Comparison of ENCODE assay signal across 22 cellular contexts in the genomic region with DNA sequence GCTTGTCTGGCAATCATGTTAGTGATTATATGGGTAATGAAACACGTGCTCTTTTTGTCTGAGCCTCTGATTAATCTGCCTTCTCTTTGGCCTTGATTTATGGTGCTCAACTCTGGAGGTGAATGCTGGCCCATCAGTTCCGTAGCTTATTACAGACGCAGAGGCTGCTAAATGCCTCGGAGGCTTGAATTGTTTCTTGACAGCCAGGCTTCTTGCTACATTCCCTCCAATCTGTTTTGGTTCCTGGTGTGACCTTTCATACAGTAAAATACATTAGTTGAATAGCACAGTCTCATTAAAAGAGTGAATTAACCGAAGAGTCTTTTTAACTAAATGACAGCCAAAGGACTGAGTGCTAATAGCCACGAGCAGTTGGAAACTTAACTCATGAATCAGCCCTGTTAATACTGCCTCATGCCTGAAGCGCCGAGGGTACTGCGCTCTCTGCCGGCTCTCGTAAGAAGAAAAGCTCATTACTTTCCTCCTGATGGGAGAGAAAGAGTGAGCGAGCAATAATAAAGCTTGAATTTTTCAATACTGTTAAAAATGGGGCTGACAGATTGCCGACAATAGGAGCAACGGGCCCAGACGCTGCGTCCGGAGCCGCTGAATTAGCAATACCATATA.
DNase-seq lines count a peak whose midpoint lies in the region; ATAC-seq and TF ChIP-seq lines count a peak whose summit lies in the region.
"Had no signal": no experiment of that assay in that cellular context is flagged by ENCODE, and none has a peak within 500 bp of the region (broad histone marks: within the 10 kb centered on the region; RNA-seq: fewer than 3 reads in every experiment).

No MANE protein-coding gene starts in this region.

- H3K36me3 ChIP-seq in upper lobe of right lung, result no peaks in the 10 kb centered on the region
- H3K36me3 ChIP-seq: adrenal gland, sigmoid colon had no signal

- H3K4me3 ChIP-seq in AG10803 (ENCODE audit: low read length) (no peak overlapping the region), fibroblast of the aortic adventitia (ENCODE audit: low read depth, low read length) (no peak overlapping the region), upper lobe of right lung (no peak overlapping the region)
- H3K4me3 ChIP-seq: adrenal gland, sigmoid colon had no signal

- DNase-seq in AG10803 (ENCODE audit: low read depth), result peak; percentile 20
- DNase-seq in NCI-H526 treated with DMSO at 0.1 percent for 48 hours (lab: John Stamatoyannopoulos, UW), result peak; percentile 67
- peak; percentile 22 for DNase-seq in fibroblast of the aortic adventitia (ENCODE audit: low read depth)
- peak; percentile 12 for DNase-seq in renal cortical epithelial cell (ENCODE audit: low read depth)
- DNase-seq in RKO (ENCODE audit: low spot score), result no peak
- DNase-seq in upper lobe of right lung, result no peak
- DNase-seq in NCI-H128 (lab: John Stamatoyannopoulos, UW; ENCODE audit: unreplicated experiment), result no peak
- DNase-seq: activated CD4-positive, alpha-beta T cell treated with anti-CD3 and anti-CD28 coated beads, Interleukin-2, amount 50 U/mL, for 48 hours; activated gamma-delta T cell treated with Interleukin-2 at 50 U/mL for 16 hours; adrenal gland; CD8-positive, alpha-beta memory T cell; DND-41; dorsolateral prefrontal cortex; erythroblast; HFFc6; KG1; left colon; SHP77; sigmoid colon; stimulated activated CD4-positive, alpha-beta T cell treated with anti-CD3 and anti-CD28 coated beads, Interleukin-1b, Interleukin-23, amount 100 ng/mL, for 48 hours had no signal

- intact Hi-C loops in upper lobe of right lung (cut with DNase I), result no loop called here

- no peaks in the 10 kb centered on the region for H3K9me3 ChIP-seq in upper lobe of right lung
- H3K9me3 ChIP-seq: adrenal gland, sigmoid colon had no signal

- ATAC-seq in HG03139 (IDR thresholded peaks at IDR 0.05; ENCODE audit: unreplicated experiment) (no peak), upper lobe of right lung (no peak)
- ATAC-seq: left colon had no signal

- TF ChIP-seq CTCF in AG10803 (conservative IDR thresholded peaks at IDR 0.05; ENCODE audit: low read length) (peak; percentile 18), fibroblast of the aortic adventitia (IDR thresholded peaks at IDR 0.05; ENCODE audit: insufficient read depth, low read length) (no peak), upper lobe of right lung (IDR thresholded peaks at IDR 0.05) (no peak)

- no peak overlapping the region for H3K27ac ChIP-seq in upper lobe of right lung
- H3K27ac ChIP-seq: adrenal gland, dorsolateral prefrontal cortex, sigmoid colon, VCaP had no signal

- H3K4me1 ChIP-seq in upper lobe of right lung, result no peaks in the 10 kb centered on the region
- H3K4me1 ChIP-seq: adrenal gland, sigmoid colon had no signal

- H3K27me3 ChIP-seq in upper lobe of right lung, result peaks cover 5% of the 10 kb centered on the region
- H3K27me3 ChIP-seq: adrenal gland had no signal

Comparison
In these comparisons a context has a peak if more than half of its experiments do, and no peak if none do; other contexts are left out.
1. DNase-seq: peak in AG10803 (single experiment), NCI-H526 treated with DMSO at 0.1 percent for 48 hours (single experiment), fibroblast of the aortic adventitia (single experiment) and renal cortical epithelial cell (single experiment); none in RKO (single experiment), upper lobe of right lung (single experiment) and NCI-H128 (single experiment).